1 cellular context compared by ENCODE assay signal in genomic region chr6:57069920-57070331, GRCh38.
TF ChIP-seq lines count a peak whose summit lies in the region.

No MANE protein-coding gene starts in this region.

TF ChIP-seq in K562, 482 proteins besides CTCF, POLR2A, EP300 and RAD21:
- peak; percentile 49 to 73 for TF ChIP-seq TRIM24 (IDR thresholded peaks at IDR 0.05)
- peak in 1 of 2 experiments; percentile 31; a peak in 1 of 4 replicates for TF ChIP-seq RCOR1 (IDR thresholded peaks at IDR 0.05; ENCODE audit: borderline replicate concordance in 1 of 2, low read depth in 2 of 2, low read length in 2 of 2)
- no peak for TF ChIP-seq DEAF1 (CRISPR knock-in tag; IDR thresholded peaks at IDR 0.05)
- 0 out of 2 replicates have a peak, but pooled peaks have one; percentile 27 for TF ChIP-seq SMARCA4 (IDR thresholded peaks at IDR 0.05)
- TF ChIP-seq TEAD4 (IDR thresholded peaks at IDR 0.05; ENCODE audit: low read length), result peak; percentile 70
- no peak for TF ChIP-seq TEAD4 (CRISPR knock-in tag; IDR thresholded peaks at IDR 0.05; ENCODE audit: borderline replicate concordance)
- TF ChIP-seq BHLHE40 (IDR thresholded peaks at IDR 0.05; ENCODE audit: low read length), result no peak
- peak; percentile 37; the same call in 1 of the 2 replicates for TF ChIP-seq FOXA1 (IDR thresholded peaks at IDR 0.05; ENCODE audit: borderline replicate concordance)
- no peak for TF ChIP-seq HMG20B (CRISPR knock-in tag; IDR thresholded peaks at IDR 0.05)
- peak; percentile 57 for TF ChIP-seq TCF3 (CRISPR knock-in tag; IDR thresholded peaks at IDR 0.05)
- TF ChIP-seq TRIM28 (IDR thresholded peaks at IDR 0.05), result peak; percentile 74
- TF ChIP-seq MTA2 (IDR thresholded peaks at IDR 0.05; ENCODE audit: low read depth), result peak; percentile 52; the same call in 1 of the 2 replicates
- TF ChIP-seq MAZ (CRISPR knock-in tag; conservative IDR thresholded peaks at IDR 0.05 in 1 of 2, IDR thresholded peaks at IDR 0.05 in 1 of 2), result no peak
- no peak for TF ChIP-seq SMARCA5 (IDR thresholded peaks at IDR 0.05)
- peak; percentile 32; the same call in 1 of the 2 replicates for TF ChIP-seq SMARCE1 (IDR thresholded peaks at IDR 0.05)
- TF ChIP-seq, protein P1, sequence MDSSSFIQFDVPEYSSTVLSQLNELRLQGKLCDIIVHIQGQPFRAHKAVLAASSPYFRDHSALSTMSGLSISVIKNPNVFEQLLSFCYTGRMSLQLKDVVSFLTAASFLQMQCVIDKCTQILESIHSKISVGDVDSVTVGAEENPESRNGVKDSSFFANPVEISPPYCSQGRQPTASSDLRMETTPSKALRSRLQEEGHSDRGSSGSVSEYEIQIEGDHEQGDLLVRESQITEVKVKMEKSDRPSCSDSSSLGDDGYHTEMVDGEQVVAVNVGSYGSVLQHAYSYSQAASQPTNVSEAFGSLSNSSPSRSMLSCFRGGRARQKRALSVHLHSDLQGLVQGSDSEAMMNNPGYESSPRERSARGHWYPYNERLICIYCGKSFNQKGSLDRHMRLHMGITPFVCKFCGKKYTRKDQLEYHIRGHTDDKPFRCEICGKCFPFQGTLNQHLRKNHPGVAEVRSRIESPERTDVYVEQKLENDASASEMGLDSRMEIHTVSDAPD (CRISPR knock-in tag; IDR thresholded peaks at IDR 0.05), result no peak
- TF ChIP-seq, protein P2, sequence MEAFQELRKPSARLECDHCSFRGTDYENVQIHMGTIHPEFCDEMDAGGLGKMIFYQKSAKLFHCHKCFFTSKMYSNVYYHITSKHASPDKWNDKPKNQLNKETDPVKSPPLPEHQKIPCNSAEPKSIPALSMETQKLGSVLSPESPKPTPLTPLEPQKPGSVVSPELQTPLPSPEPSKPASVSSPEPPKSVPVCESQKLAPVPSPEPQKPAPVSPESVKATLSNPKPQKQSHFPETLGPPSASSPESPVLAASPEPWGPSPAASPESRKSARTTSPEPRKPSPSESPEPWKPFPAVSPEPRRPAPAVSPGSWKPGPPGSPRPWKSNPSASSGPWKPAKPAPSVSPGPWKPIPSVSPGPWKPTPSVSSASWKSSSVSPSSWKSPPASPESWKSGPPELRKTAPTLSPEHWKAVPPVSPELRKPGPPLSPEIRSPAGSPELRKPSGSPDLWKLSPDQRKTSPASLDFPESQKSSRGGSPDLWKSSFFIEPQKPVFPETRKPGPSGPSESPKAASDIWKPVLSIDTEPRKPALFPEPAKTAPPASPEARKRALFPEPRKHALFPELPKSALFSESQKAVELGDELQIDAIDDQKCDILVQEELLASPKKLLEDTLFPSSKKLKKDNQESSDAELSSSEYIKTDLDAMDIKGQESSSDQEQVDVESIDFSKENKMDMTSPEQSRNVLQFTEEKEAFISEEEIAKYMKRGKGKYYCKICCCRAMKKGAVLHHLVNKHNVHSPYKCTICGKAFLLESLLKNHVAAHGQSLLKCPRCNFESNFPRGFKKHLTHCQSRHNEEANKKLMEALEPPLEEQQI (IDR thresholded peaks at IDR 0.05), result peak; percentile 15; the same call in 1 of the 2 replicates
- peak in 1 of 2 experiments; percentile 53; a peak in 1 of 4 replicates for TF ChIP-seq TBL1XR1 (IDR thresholded peaks at IDR 0.05; ENCODE audit: low read length in 2 of 2)
- no peak for TF ChIP-seq ETS2 (tag; IDR thresholded peaks at IDR 0.05; ENCODE audit: borderline replicate concordance, poor library complexity, severe bottlenecking)
- peak; percentile 85 for TF ChIP-seq LEF1 (IDR thresholded peaks at IDR 0.05)
- TF ChIP-seq HMGXB4 (CRISPR knock-in tag; IDR thresholded peaks at IDR 0.05), result no peak
- peak; percentile 64 for TF ChIP-seq CBFA2T2 (conservative IDR thresholded peaks at IDR 0.05)
- TF ChIP-seq E2F3 (CRISPR knock-in tag; IDR thresholded peaks at IDR 0.05), result no peak
- TF ChIP-seq PHTF2 (CRISPR knock-in tag; IDR thresholded peaks at IDR 0.05), result no peak
- TF ChIP-seq, protein P3, sequence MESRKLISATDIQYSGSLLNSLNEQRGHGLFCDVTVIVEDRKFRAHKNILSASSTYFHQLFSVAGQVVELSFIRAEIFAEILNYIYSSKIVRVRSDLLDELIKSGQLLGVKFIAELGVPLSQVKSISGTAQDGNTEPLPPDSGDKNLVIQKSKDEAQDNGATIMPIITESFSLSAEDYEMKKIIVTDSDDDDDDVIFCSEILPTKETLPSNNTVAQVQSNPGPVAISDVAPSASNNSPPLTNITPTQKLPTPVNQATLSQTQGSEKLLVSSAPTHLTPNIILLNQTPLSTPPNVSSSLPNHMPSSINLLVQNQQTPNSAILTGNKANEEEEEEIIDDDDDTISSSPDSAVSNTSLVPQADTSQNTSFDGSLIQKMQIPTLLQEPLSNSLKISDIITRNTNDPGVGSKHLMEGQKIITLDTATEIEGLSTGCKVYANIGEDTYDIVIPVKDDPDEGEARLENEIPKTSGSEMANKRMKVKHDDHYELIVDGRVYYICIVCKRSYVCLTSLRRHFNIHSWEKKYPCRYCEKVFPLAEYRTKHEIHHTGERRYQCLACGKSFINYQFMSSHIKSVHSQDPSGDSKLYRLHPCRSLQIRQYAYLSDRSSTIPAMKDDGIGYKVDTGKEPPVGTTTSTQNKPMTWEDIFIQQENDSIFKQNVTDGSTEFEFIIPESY (CRISPR knock-in tag; IDR thresholded peaks at IDR 0.05), result peak; percentile 74
- peak; percentile 68 for TF ChIP-seq DPF2 (IDR thresholded peaks at IDR 0.05)
- peak; percentile 60; the same call in 1 of the 2 replicates for TF ChIP-seq POLR2AphosphoS5 (IDR thresholded peaks at IDR 0.05; ENCODE audit: control insufficient read depth, insufficient read depth, low read depth, low read length)
- TF ChIP-seq NR4A1 (CRISPR knock-in tag; IDR thresholded peaks at IDR 0.05), result no peak
- TF ChIP-seq NR4A1 (tag; IDR thresholded peaks at IDR 0.05), result no peak
- peak; percentile 56; the same call in 1 of the 2 replicates for TF ChIP-seq SOX6 (IDR thresholded peaks at IDR 0.05)
- TF ChIP-seq POLR2AphosphoS2 (IDR thresholded peaks at IDR 0.05; ENCODE audit: low read length), result no peak
- TF ChIP-seq ARID1B (IDR thresholded peaks at IDR 0.05), result peak; percentile 71
- no peak for TF ChIP-seq ADNP (tag; IDR thresholded peaks at IDR 0.05)
- no peak for TF ChIP-seq L3MBTL2 (IDR thresholded peaks at IDR 0.05)
- TF ChIP-seq ZNF277 (CRISPR knock-in tag; IDR thresholded peaks at IDR 0.05; ENCODE audit: borderline replicate concordance), result no peak
- TF ChIP-seq EP400 (IDR thresholded peaks at IDR 0.05), result no peak
- no peak for TF ChIP-seq DDX20 (tag; IDR thresholded peaks at IDR 0.05; ENCODE audit: low read depth)
- peak in 1 of 2 experiments; percentile 63; a peak in 2 of 3 replicates for TF ChIP-seq CBX3 (IDR thresholded peaks at IDR 0.05; ENCODE audit: borderline replicate concordance in 1 of 2, low read length in 2 of 2)
- peak; percentile 78 for TF ChIP-seq CBFA2T3 (IDR thresholded peaks at IDR 0.05)
- TF ChIP-seq, protein P4, sequence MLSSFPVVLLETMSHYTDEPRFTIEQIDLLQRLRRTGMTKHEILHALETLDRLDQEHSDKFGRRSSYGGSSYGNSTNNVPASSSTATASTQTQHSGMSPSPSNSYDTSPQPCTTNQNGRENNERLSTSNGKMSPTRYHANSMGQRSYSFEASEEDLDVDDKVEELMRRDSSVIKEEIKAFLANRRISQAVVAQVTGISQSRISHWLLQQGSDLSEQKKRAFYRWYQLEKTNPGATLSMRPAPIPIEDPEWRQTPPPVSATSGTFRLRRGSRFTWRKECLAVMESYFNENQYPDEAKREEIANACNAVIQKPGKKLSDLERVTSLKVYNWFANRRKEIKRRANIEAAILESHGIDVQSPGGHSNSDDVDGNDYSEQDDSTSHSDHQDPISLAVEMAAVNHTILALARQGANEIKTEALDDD (IDR thresholded peaks at IDR 0.05), result peak; percentile 89
- TF ChIP-seq POLR2B (IDR thresholded peaks at IDR 0.05; ENCODE audit: low read depth, partially characterized antibody), result no peak
- 0 out of 2 replicates have a peak, but pooled peaks have one; percentile 36 for TF ChIP-seq NCOR1 (IDR thresholded peaks at IDR 0.05)
- TF ChIP-seq SIN3B (IDR thresholded peaks at IDR 0.05; ENCODE audit: low read depth), result no peak
- TF ChIP-seq, protein P5, sequence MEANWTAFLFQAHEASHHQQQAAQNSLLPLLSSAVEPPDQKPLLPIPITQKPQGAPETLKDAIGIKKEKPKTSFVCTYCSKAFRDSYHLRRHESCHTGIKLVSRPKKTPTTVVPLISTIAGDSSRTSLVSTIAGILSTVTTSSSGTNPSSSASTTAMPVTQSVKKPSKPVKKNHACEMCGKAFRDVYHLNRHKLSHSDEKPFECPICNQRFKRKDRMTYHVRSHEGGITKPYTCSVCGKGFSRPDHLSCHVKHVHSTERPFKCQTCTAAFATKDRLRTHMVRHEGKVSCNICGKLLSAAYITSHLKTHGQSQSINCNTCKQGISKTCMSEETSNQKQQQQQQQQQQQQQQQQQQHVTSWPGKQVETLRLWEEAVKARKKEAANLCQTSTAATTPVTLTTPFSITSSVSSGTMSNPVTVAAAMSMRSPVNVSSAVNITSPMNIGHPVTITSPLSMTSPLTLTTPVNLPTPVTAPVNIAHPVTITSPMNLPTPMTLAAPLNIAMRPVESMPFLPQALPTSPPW (CRISPR knock-in tag; IDR thresholded peaks at IDR 0.05), result 0 out of 2 replicates have a peak, but pooled peaks have one; percentile 15
- peak; percentile 82 to 87; a peak in 3 of 4 replicates for TF ChIP-seq FOXA3 (CRISPR knock-in tag; conservative IDR thresholded peaks at IDR 0.05 in 1 of 2, IDR thresholded peaks at IDR 0.05 in 1 of 2)
- TF ChIP-seq ZNF146 (CRISPR knock-in tag; IDR thresholded peaks at IDR 0.05; ENCODE audit: unreplicated experiment), result no peak
- no peak for TF ChIP-seq HNRNPK (IDR thresholded peaks at IDR 0.05; ENCODE audit: low read depth, low read length, poor library complexity, severe bottlenecking)
- TF ChIP-seq, protein P6, sequence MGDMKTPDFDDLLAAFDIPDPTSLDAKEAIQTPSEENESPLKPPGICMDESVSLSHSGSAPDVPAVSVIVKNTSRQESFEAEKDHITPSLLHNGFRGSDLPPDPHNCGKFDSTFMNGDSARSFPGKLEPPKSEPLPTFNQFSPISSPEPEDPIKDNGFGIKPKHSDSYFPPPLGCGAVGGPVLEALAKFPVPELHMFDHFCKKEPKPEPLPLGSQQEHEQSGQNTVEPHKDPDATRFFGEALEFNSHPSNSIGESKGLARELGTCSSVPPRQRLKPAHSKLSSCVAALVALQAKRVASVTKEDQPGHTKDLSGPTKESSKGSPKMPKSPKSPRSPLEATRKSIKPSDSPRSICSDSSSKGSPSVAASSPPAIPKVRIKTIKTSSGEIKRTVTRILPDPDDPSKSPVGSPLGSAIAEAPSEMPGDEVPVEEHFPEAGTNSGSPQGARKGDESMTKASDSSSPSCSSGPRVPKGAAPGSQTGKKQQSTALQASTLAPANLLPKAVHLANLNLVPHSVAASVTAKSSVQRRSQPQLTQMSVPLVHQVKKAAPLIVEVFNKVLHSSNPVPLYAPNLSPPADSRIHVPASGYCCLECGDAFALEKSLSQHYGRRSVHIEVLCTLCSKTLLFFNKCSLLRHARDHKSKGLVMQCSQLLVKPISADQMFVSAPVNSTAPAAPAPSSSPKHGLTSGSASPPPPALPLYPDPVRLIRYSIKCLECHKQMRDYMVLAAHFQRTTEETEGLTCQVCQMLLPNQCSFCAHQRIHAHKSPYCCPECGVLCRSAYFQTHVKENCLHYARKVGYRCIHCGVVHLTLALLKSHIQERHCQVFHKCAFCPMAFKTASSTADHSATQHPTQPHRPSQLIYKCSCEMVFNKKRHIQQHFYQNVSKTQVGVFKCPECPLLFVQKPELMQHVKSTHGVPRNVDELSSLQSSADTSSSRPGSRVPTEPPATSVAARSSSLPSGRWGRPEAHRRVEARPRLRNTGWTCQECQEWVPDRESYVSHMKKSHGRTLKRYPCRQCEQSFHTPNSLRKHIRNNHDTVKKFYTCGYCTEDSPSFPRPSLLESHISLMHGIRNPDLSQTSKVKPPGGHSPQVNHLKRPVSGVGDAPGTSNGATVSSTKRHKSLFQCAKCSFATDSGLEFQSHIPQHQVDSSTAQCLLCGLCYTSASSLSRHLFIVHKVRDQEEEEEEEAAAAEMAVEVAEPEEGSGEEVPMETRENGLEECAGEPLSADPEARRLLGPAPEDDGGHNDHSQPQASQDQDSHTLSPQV (IDR thresholded peaks at IDR 0.05), result 0 out of 2 replicates have a peak, but pooled peaks have one; percentile 13
- peak; percentile 72 for TF ChIP-seq TAL1 (IDR thresholded peaks at IDR 0.05)
- no peak for TF ChIP-seq CREBBP (IDR thresholded peaks at IDR 0.05; ENCODE audit: low read depth, low read length)
- TF ChIP-seq STAT5A (IDR thresholded peaks at IDR 0.05; ENCODE audit: borderline replicate concordance, low read length), result peak; percentile 35; the same call in 1 of the 2 replicates
